Comparison of ENCODE assay signal across 15 cellular contexts in the genomic region with DNA sequence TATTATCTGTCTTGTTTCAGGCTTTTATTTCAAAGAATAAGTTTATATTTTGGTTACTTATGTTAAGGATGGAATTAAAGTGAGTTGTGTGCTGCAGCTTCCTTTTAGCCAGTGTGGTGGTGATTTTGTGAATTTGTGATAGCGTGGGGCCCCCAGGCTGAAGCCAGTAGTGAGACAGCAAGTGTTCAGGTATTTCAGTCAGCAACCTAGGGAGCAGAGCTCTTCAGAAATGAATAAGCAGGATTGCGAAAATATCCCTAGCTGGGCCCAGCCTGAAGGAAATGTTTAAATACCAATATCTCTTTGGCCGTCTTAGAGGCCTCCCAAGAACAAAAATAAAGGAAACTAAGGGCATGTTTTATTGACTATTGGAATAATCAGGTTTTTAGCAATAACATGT.
DNase-seq lines count a peak whose midpoint lies in the region; ATAC-seq, FAIRE-seq and TF ChIP-seq lines count a peak whose summit lies in the region.
"Had no signal": no experiment of that assay in that cellular context is flagged by ENCODE, and none has a peak within 500 bp of the region (broad histone marks: within the 10 kb centered on the region; RNA-seq: fewer than 3 reads in every experiment).

No MANE protein-coding gene starts in this region.

- dilution Hi-C loops in IMR-90 (cut with HindIII; ENCODE audit: low sequenced_read_pairs, unreplicated experiment): no loop called here

- H3K4me1 ChIP-seq in IMR-90 (ENCODE audit: control insufficient read depth, insufficient read depth, low read length): peaks cover 2% of the 10 kb centered on the region; the same call in 1 of the 2 replicates
- H3K4me1 ChIP-seq in astrocyte (ENCODE audit: insufficient read depth, low read length): peaks cover 6% of the 10 kb centered on the region
- no peaks in the 10 kb centered on the region for H3K4me1 ChIP-seq in mesendoderm (ENCODE audit: control insufficient read depth, low read depth, low read length)
- H3K4me1 ChIP-seq in ascending aorta: peaks cover 0 to 14% of the 10 kb centered on the region in 2 donors

- H3K27me3 ChIP-seq in IMR-90 (ENCODE audit: control insufficient read depth, insufficient read depth, low read length) (no peaks in the 10 kb centered on the region), astrocyte (ENCODE audit: insufficient read depth, low read length) (no peaks in the 10 kb centered on the region), mesendoderm (ENCODE audit: insufficient read depth, low read length, poor library complexity) (no peaks in the 10 kb centered on the region), ascending aorta (no peaks in the 10 kb centered on the region)

- H3K23ac ChIP-seq in IMR-90 (ENCODE audit: low read depth, low read length) (no peak overlapping the region), mesendoderm (ENCODE audit: low read length) (no peak overlapping the region)

- H4K20me1 ChIP-seq in IMR-90 (ENCODE audit: insufficient read depth, low read length): no peaks in the 10 kb centered on the region
- no peaks in the 10 kb centered on the region for H4K20me1 ChIP-seq in astrocyte (ENCODE audit: insufficient read depth, low read length)

- H3K79me2 ChIP-seq in astrocyte (ENCODE audit: insufficient read depth, low read length): no peaks in the 10 kb centered on the region
- H3K79me2 ChIP-seq in mesendoderm (ENCODE audit: control insufficient read depth, insufficient read depth, low read length): no peaks in the 10 kb centered on the region

- no peak overlapping the region for H3K4ac ChIP-seq in IMR-90 (ENCODE audit: low read depth, low read length)
- H3K4ac ChIP-seq in mesendoderm (ENCODE audit: low read depth, low read length): no peak overlapping the region

- H3K36me3 ChIP-seq in IMR-90 (ENCODE audit: control insufficient read depth, insufficient read depth, low read length) (no peaks in the 10 kb centered on the region), astrocyte (ENCODE audit: insufficient read depth, low read length) (no peaks in the 10 kb centered on the region), mesendoderm (ENCODE audit: control insufficient read depth, insufficient read depth, low read length) (no peaks in the 10 kb centered on the region), ascending aorta (no peaks in the 10 kb centered on the region)

- CTCF ChIA-PET in IMR-90 (lab: Yijun Ruan, JAX): interaction anchor here (1.3 kb wide), 1 partner anchor 8 kb away, joined by 4 read pairs; no protein-coding TSS in a partner anchor

- H2BK5ac ChIP-seq in IMR-90 (ENCODE audit: low read depth, low read length, poor library complexity, severe bottlenecking) (peak overlapping the region; percentile 5), mesendoderm (ENCODE audit: low read length) (no peak overlapping the region)

- POLR2A ChIA-PET in IMR-90 (lab: Charles Lee; ENCODE audit: unreplicated experiment): no interaction called here

- FAIRE-seq in astrocyte (lab: Jason Lieb, UNC): no peak
- FAIRE-seq: D721Med, GM19239, small intestine had no signal

- H2AFZ ChIP-seq in IMR-90 (replicated peaks; ENCODE audit: low read length, poor library complexity) (no peak overlapping the region), astrocyte (ENCODE audit: low read depth, low read length) (no peak overlapping the region)

- no TSS peak for BruUV-seq in IMR-90 (replicated peaks; lab: Mats Ljungman, UMichigan)

- TF ChIP-seq POLR2A in IMR-90 (IDR thresholded peaks at IDR 0.05; ENCODE audit: low read depth, low read length): no peak

- no peaks in the 10 kb centered on the region for H3K27me3 Mint-ChIP-seq in astrocyte (ENCODE audit: low read depth, unreplicated experiment)
- H3K27me3 Mint-ChIP-seq: effector memory CD8-positive, alpha-beta T cell had no signal

- DNase-seq in EH (ENCODE audit: low read depth): peak; percentile 56
- DNase-seq in IMR-90: peak; percentile 66
- DNase-seq in astrocyte (ENCODE audit: low read depth): peak; percentile 38
- peak; percentile 5 for DNase-seq in mesendoderm
- DNase-seq in T-helper 9 cell: no peak
- no peak for DNase-seq in ascending aorta (ENCODE audit: low spot score in 2 of 2)
- DNase-seq in NCI-H526 (lab: John Stamatoyannopoulos, UW): no peak
- DNase-seq: activated CD4-positive, alpha-beta T cell treated with anti-CD3 and anti-CD28 coated beads for 1 hour; effector memory CD8-positive, alpha-beta T cell; KBM-7; Right ventricle myocardium superior; small intestine had no signal

- H3K4me1 Mint-ChIP-seq in astrocyte (ENCODE audit: low read depth, unreplicated experiment): peaks cover 49% of the 10 kb centered on the region

- TF ChIP-seq CTCF in IMR-90 (conservative IDR thresholded peaks at IDR 0.05; ENCODE audit: low read depth, low read length) (no peak), astrocyte (IDR thresholded peaks at IDR 0.05; ENCODE audit: insufficient read depth, low read depth, low read length) (no peak), ascending aorta (IDR thresholded peaks at IDR 0.05) (no peak)

- no peak overlapping the region for H3K9ac ChIP-seq in IMR-90 (ENCODE audit: low read depth, low read length)
- H3K9ac ChIP-seq in astrocyte (ENCODE audit: low read length): no peak overlapping the region
- H3K9ac ChIP-seq in mesendoderm (ENCODE audit: low read length): no peak overlapping the region

- H3K9me1 ChIP-seq in IMR-90 (ENCODE audit: insufficient read depth, low read length): no peaks in the 10 kb centered on the region

- H4K5ac ChIP-seq in IMR-90 (ENCODE audit: low read depth, low read length) (no peak overlapping the region), mesendoderm (ENCODE audit: low read length) (no peak overlapping the region)

- peak overlapping the region; percentile 79 for H3K27ac Mint-ChIP-seq in astrocyte (ENCODE audit: unreplicated experiment)
- H3K27ac Mint-ChIP-seq: effector memory CD8-positive, alpha-beta T cell had no signal

- H2BK120ac ChIP-seq in IMR-90 (ENCODE audit: low read depth, low read length): no peak overlapping the region; the same call in 1 of the 2 replicates
- H2BK120ac ChIP-seq in mesendoderm (ENCODE audit: low read depth, low read length): no peak overlapping the region

- H3K36me3 Mint-ChIP-seq in astrocyte (ENCODE audit: low read depth, unreplicated experiment): no peaks in the 10 kb centered on the region

- H3K27ac ChIP-seq in IMR-90 (ENCODE audit: insufficient read depth, low read length) (no peak overlapping the region), astrocyte (ENCODE audit: low read depth, low read length) (no peak overlapping the region), mesendoderm (ENCODE audit: low read depth, low read length) (no peak overlapping the region), ascending aorta (peak overlapping the region in 1 of 2 donors; percentile 9)

- H3K9me3 ChIP-seq in IMR-90 (ENCODE audit: control insufficient read depth, insufficient read depth, low read length) (no peaks in the 10 kb centered on the region), astrocyte (ENCODE audit: insufficient read depth, low read depth, low read length) (no peaks in the 10 kb centered on the region), ascending aorta (no peaks in the 10 kb centered on the region)

- H3K79me1 ChIP-seq in IMR-90 (ENCODE audit: low read depth in 1 of 2, low read length in 2 of 2): no peaks in the 10 kb centered on the region
- H3K79me1 ChIP-seq in mesendoderm (ENCODE audit: low read length): no peaks in the 10 kb centered on the region

- no peak overlapping the region for H3K4me3 Mint-ChIP-seq in astrocyte (ENCODE audit: unreplicated experiment)
- H3K4me3 Mint-ChIP-seq: effector memory CD8-positive, alpha-beta T cell had no signal

- H3K9me3 Mint-ChIP-seq in astrocyte (ENCODE audit: unreplicated experiment): no peaks in the 10 kb centered on the region
- H3K9me3 Mint-ChIP-seq: effector memory CD8-positive, alpha-beta T cell had no signal

- H2BK15ac ChIP-seq in IMR-90 (ENCODE audit: low read depth, low read length): no peak overlapping the region
- H2BK15ac ChIP-seq in mesendoderm (replicated peaks; ENCODE audit: low read depth): no peak overlapping the region

- WGBS in IMR-90 (ENCODE audit: extremely low coverage in 2 of 2, insufficient read length in 1 of 2), 2 experiments: no CpG with 5 or more reads among the region's 3 CpGs
- WGBS in mesendoderm (ENCODE audit: extremely low coverage, insufficient coverage, low lambda C conversion rate): no CpG with 5 or more reads among the region's 3 CpGs

- H3K14ac ChIP-seq in IMR-90 (replicated peaks; ENCODE audit: low read depth, low read length): no peak overlapping the region

- intact Hi-C loops in IMR-90 (cut with micrococcal nuclease) (loop anchor here (1.0 to 10.0 kb wide), 4 partner anchors 125 to 265 kb away; no protein-coding TSS in a partner anchor), ascending aorta (cut with DNase I) (loop anchor here (5.0 kb wide), 1 partner anchor 128 kb away; no protein-coding TSS in a partner anchor)

- no peak overlapping the region for H3K18ac ChIP-seq in IMR-90 (ENCODE audit: low read depth, low read length)
- no peak overlapping the region for H3K18ac ChIP-seq in mesendoderm (ENCODE audit: low read length)

- ATAC-seq in IMR-90 (ENCODE audit: low read depth): peak; percentile 74
- ATAC-seq in HG02884 (IDR thresholded peaks at IDR 0.05; ENCODE audit: unreplicated experiment): no peak
- ATAC-seq: effector memory CD8-positive, alpha-beta T cell had no signal

- H4K8ac ChIP-seq in IMR-90 (ENCODE audit: low read depth in 2 of 2, low read length in 2 of 2) (no peak overlapping the region), mesendoderm (ENCODE audit: low read depth, low read length) (no peak overlapping the region)

- TF ChIP-seq RAD21 in IMR-90 (IDR thresholded peaks at IDR 0.05; ENCODE audit: low read length): no peak

- H2BK20ac ChIP-seq in IMR-90 (ENCODE audit: low read depth, low read length): no peak overlapping the region

- no peak overlapping the region for H3K4me3 ChIP-seq in IMR-90 (ENCODE audit: insufficient read depth, low read depth, low read length)
- H3K4me3 ChIP-seq in astrocyte (ENCODE audit: insufficient read depth, low read depth, low read length): no peak overlapping the region
- no peak overlapping the region for H3K4me3 ChIP-seq in mesendoderm (ENCODE audit: low read length)
- no peak overlapping the region for H3K4me3 ChIP-seq in ascending aorta

- in situ Hi-C loops in IMR-90 (cut with MboI; ENCODE audit: low sequenced_read_pairs): no loop called here

- H2AK5ac ChIP-seq in IMR-90 (ENCODE audit: low read depth, low read length) (no peak overlapping the region), mesendoderm (ENCODE audit: low read length) (no peak overlapping the region)

- no peak overlapping the region for H4K91ac ChIP-seq in IMR-90 (ENCODE audit: insufficient read depth, low read depth, low read length)

- H3K56ac ChIP-seq in IMR-90 (ENCODE audit: extremely low read depth, insufficient read depth, low read length) (no peak overlapping the region), mesendoderm (ENCODE audit: low read length) (no peak overlapping the region)

- H2AK9ac ChIP-seq in IMR-90 (replicated peaks; ENCODE audit: low read depth, low read length, poor library complexity): no peak overlapping the region

- H3K4me2 ChIP-seq in IMR-90 (ENCODE audit: low read depth, low read length) (no peak overlapping the region), astrocyte (ENCODE audit: low read length) (no peak overlapping the region), mesendoderm (ENCODE audit: low read length) (no peak overlapping the region)

TF ChIP-seq in IMR-90, 13 proteins besides CTCF, POLR2A, EP300 and RAD21:
- TF ChIP-seq CEBPB (IDR thresholded peaks at IDR 0.05; ENCODE audit: low read depth, low read length) (peak; percentile 87), FOS (IDR thresholded peaks at IDR 0.05; ENCODE audit: low read depth, low read length) (no peak)

Comparison
In these comparisons a context has a peak if more than half of its experiments do, and no peak if none do; other contexts are left out.
1. DNase-seq: peak in EH (single experiment), IMR-90 (single experiment), astrocyte (single experiment) and mesendoderm (single experiment); none in T-helper 9 cell (single experiment), ascending aorta (0 of 2) and NCI-H526 (0 of 2).